In genomic region chr3:46375814-46376213, GRCh38 we compare ENCODE assay signal across 1 cellular context.
TF ChIP-seq lines count a peak whose summit lies in the region.

No MANE protein-coding gene starts in this region.

TF ChIP-seq in GM23338, 12 proteins besides CTCF, POLR2A, EP300 and RAD21:
- TF ChIP-seq NANOG (IDR thresholded peaks at IDR 0.05; ENCODE audit: borderline replicate concordance) (no peak), JUNB (IDR thresholded peaks at IDR 0.05; ENCODE audit: unreplicated experiment) (no peak), STAT1 (IDR thresholded peaks at IDR 0.05; ENCODE audit: unreplicated experiment) (no peak), POLR2AphosphoS5 (IDR thresholded peaks at IDR 0.05; ENCODE audit: low read depth) (no peak), ZNF114 (CRISPR knock-in tag; IDR thresholded peaks at IDR 0.05) (no peak), EZH2 (IDR thresholded peaks at IDR 0.05; ENCODE audit: low read depth, unreplicated experiment) (no peak)
